In the genomic region with DNA sequence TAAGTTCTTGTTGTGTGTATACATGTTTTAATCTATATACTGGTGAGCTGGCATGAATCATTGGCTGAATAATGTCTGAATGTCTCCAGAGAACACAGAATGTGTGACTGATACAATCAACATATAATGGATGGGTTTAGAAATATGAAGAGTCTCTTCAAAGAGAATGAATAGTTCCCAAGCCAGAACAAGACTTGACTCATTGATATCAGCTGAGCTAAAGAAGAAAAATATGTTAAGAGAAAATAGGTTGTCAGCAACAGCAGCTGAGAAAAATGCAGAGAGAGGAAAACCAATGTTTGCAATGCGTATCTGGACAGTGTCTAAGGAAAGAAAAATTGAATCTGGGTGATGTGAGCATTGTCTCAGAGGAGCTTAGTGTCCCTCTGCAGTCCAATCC, we compare ENCODE assay signal across 1 cellular context.
TF ChIP-seq lines count a peak whose summit lies in the region.

No MANE protein-coding gene starts in this region.

TF ChIP-seq in SK-N-SH treated with all-trans-retinoic acid at 6 μM for 48 hours, 23 proteins besides CTCF, POLR2A, EP300 and RAD21 (continued from another document):
- TF ChIP-seq ZNF70 (CRISPR knock-in tag; IDR thresholded peaks at IDR 0.05) (no peak), ZC3H10 (CRISPR knock-in tag; IDR thresholded peaks at IDR 0.05) (no peak), CREB5 (CRISPR knock-in tag; IDR thresholded peaks at IDR 0.05; ENCODE audit: low read depth) (no peak), OSR1 (CRISPR knock-in tag; IDR thresholded peaks at IDR 0.05) (no peak), RARB (CRISPR knock-in tag; IDR thresholded peaks at IDR 0.05) (no peak), ISL1 (CRISPR knock-in tag; IDR thresholded peaks at IDR 0.05) (peak; percentile 60), ZFP3 (CRISPR knock-in tag; IDR thresholded peaks at IDR 0.05) (no peak), ZNF565 (CRISPR knock-in tag; conservative IDR thresholded peaks at IDR 0.05; ENCODE audit: low read depth) (no peak), GLIS3 (CRISPR knock-in tag; IDR thresholded peaks at IDR 0.05) (no peak), ESRRG (CRISPR knock-in tag; IDR thresholded peaks at IDR 0.05) (no peak), PPARA (CRISPR knock-in tag; IDR thresholded peaks at IDR 0.05; ENCODE audit: borderline replicate concordance) (no peak), TCF4 (CRISPR knock-in tag; IDR thresholded peaks at IDR 0.05; ENCODE audit: borderline replicate concordance) (peak; percentile 49; the same call in 1 of the 2 replicates)
- TF ChIP-seq, protein P1, sequence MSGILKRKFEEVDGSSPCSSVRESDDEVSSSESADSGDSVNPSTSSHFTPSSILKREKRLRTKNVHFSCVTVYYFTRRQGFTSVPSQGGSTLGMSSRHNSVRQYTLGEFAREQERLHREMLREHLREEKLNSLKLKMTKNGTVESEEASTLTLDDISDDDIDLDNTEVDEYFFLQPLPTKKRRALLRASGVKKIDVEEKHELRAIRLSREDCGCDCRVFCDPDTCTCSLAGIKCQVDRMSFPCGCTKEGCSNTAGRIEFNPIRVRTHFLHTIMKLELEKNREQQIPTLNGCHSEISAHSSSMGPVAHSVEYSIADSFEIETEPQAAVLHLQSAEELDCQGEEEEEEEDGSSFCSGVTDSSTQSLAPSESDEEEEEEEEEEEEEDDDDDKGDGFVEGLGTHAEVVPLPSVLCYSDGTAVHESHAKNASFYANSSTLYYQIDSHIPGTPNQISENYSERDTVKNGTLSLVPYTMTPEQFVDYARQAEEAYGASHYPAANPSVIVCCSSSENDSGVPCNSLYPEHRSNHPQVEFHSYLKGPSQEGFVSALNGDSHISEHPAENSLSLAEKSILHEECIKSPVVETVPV (CRISPR knock-in tag; IDR thresholded peaks at IDR 0.05) = no peak
TF ChIP-seq in SK-N-SH treated with all-trans-retinoic acid at 6 μM for 48 hours: peak in this region for 2.
